ENCODE assay signal across 36 cellular contexts in genomic region chr3:50508821-50509220, GRCh38. TPM values are rescaled to one million over a fixed set of nuclear protein-coding genes. Genes with fewer than 3 reads are reported as not detected.
"Had no signal": no experiment of that assay in that cellular context is flagged by ENCODE, and none has a peak within 500 bp of the region (broad histone marks: within the 10 kb centered on the region; RNA-seq: fewer than 3 reads in every experiment).

No MANE protein-coding gene starts in this region.

- H3K27ac Mint-ChIP-seq: activated B cell treated with CpG ODN at 0.5 μM for 24 hours; activated CD4-positive, alpha-beta memory T cell treated with anti-CD3 and anti-CD28 coated beads, Interleukin-2, amount 10 ng/mL, durations not matched to agents 7 days and 5 days; activated CD4-positive, alpha-beta T cell treated with anti-CD3 and anti-CD28 coated beads, Interleukin-2, amount 10 ng/mL, durations not matched to agents 24 days and 14 days; activated CD8-positive, alpha-beta memory T cell treated with anti-CD3 and anti-CD28 coated beads, Interleukin-2, amount 10 ng/mL, durations not matched to agents 7 days and 5 days; activated CD8-positive, alpha-beta T cell treated with anti-CD3 and anti-CD28 coated beads, Interleukin-2, amount 10 ng/mL, durations not matched to agents 7 days and 5 days; activated naive CD4-positive, alpha-beta T cell treated with anti-CD3 and anti-CD28 coated beads, Interleukin-2, amount 10 ng/mL, durations not matched to agents 7 days and 5 days; activated naive CD4-positive, alpha-beta T cell treated with anti-CD3 and anti-CD28 coated beads, Interleukin-2, amount 50 U/mL, for 24 hours; activated naive CD8-positive, alpha-beta T cell; activated naive CD8-positive, alpha-beta T cell treated with anti-CD3 and anti-CD28 coated beads, Interleukin-2, amount 10 ng/mL, durations not matched to agents 7 days and 5 days; activated naive CD8-positive, alpha-beta T cell treated with anti-CD3 and anti-CD28 coated beads, Interleukin-2, amount 50 U/mL, for 24 hours; activated T-cell treated with anti-CD3 and anti-CD28 coated beads, Interleukin-2, amount 50 U/mL, for 24 hours; activated T-helper 2 cell treated with anti-CD3 and anti-CD28 coated beads, Interferon-gamma antibody, Interleukin-2, Interleukin-4, amounts not matched to agents 10 μg/mL and 5 μg/mL and 100 μg/mL, durations not matched to agents 14 hours and 24 hours and 36 hours; T-helper 1 cell treated with Interleukin-12 subunit alpha and Interleukin-12 subunit beta and Interleukin-4 antibody, amounts not matched to agents 30 μg/mL and 1 μg/mL, for 36 hours; T-helper 2 cell treated with Interferon-gamma antibody and Interleukin-4, amounts not matched to agents 5 μg/mL and 100 μg/mL, for 36 hours had no signal

- H3K9me3 Mint-ChIP-seq: activated B cell treated with CpG ODN at 0.5 μM for 24 hours; activated CD4-positive, alpha-beta memory T cell treated with anti-CD3 and anti-CD28 coated beads, Interleukin-2, amount 10 ng/mL, durations not matched to agents 7 days and 5 days; activated CD4-positive, alpha-beta T cell treated with anti-CD3 and anti-CD28 coated beads, Interleukin-2, amount 10 ng/mL, durations not matched to agents 24 days and 14 days; activated naive CD4-positive, alpha-beta T cell treated with anti-CD3 and anti-CD28 coated beads, Interleukin-2, amount 10 ng/mL, durations not matched to agents 7 days and 5 days; activated naive CD4-positive, alpha-beta T cell treated with anti-CD3 and anti-CD28 coated beads, Interleukin-2, amount 50 U/mL, for 24 hours; activated naive CD8-positive, alpha-beta T cell treated with anti-CD3 and anti-CD28 coated beads, Interleukin-2, amount 10 ng/mL, durations not matched to agents 7 days and 5 days; activated naive CD8-positive, alpha-beta T cell treated with anti-CD3 and anti-CD28 coated beads, Interleukin-2, amount 50 U/mL, for 24 hours; activated T-cell treated with anti-CD3 and anti-CD28 coated beads, Interleukin-2, amount 50 U/mL, for 24 hours; activated T-helper 2 cell treated with anti-CD3 and anti-CD28 coated beads, Interferon-gamma antibody, Interleukin-2, Interleukin-4, amounts not matched to agents 10 μg/mL and 5 μg/mL and 100 μg/mL, durations not matched to agents 14 hours and 24 hours and 36 hours; brain; central memory CD8-positive, alpha-beta T cell; T-helper 1 cell treated with Interleukin-12 subunit alpha and Interleukin-12 subunit beta and Interleukin-4 antibody, amounts not matched to agents 30 μg/mL and 1 μg/mL, for 36 hours; T-helper 2 cell treated with Interferon-gamma antibody and Interleukin-4, amounts not matched to agents 5 μg/mL and 100 μg/mL, for 36 hours had no signal

- H3K27me3 Mint-ChIP-seq: activated naive CD4-positive, alpha-beta T cell treated with anti-CD3 and anti-CD28 coated beads, Interleukin-2, amount 50 U/mL, for 24 hours; activated naive CD8-positive, alpha-beta T cell; activated naive CD8-positive, alpha-beta T cell treated with anti-CD3 and anti-CD28 coated beads, Interleukin-2, amount 50 U/mL, for 24 hours; central memory CD8-positive, alpha-beta T cell had no signal

- H3K36me3 ChIP-seq: ascending aorta, cardiac muscle cell had no signal

- ATAC-seq: activated CD8-positive, alpha-beta memory T cell treated with anti-CD3 and anti-CD28 coated beads, Interleukin-2, amount 10 ng/mL, durations not matched to agents 7 days and 5 days; activated CD8-positive, alpha-beta T cell treated with anti-CD3 and anti-CD28 coated beads, Interleukin-2, amount 10 ng/mL, durations not matched to agents 7 days and 5 days; activated naive CD8-positive, alpha-beta T cell treated with anti-CD3 and anti-CD28 coated beads, Interleukin-2, amount 50 U/mL, for 24 hours had no signal

- H3K27me3 ChIP-seq: ascending aorta, cardiac muscle cell had no signal

- H3K36me3 Mint-ChIP-seq: activated CD8-positive, alpha-beta memory T cell treated with anti-CD3 and anti-CD28 coated beads, Interleukin-2, amount 10 ng/mL, durations not matched to agents 7 days and 5 days; activated naive CD4-positive, alpha-beta T cell treated with anti-CD3 and anti-CD28 coated beads, Interleukin-2, amount 10 ng/mL, durations not matched to agents 7 days and 5 days; activated naive CD4-positive, alpha-beta T cell treated with anti-CD3 and anti-CD28 coated beads, Interleukin-2, amount 50 U/mL, for 24 hours; activated naive CD8-positive, alpha-beta T cell; activated naive CD8-positive, alpha-beta T cell treated with anti-CD3 and anti-CD28 coated beads, Interleukin-2, amount 10 ng/mL, durations not matched to agents 7 days and 5 days; brain had no signal

- H3K4me1 ChIP-seq: ascending aorta had no signal

- H3K4me3 ChIP-seq: ascending aorta, cardiac muscle cell had no signal

- H3K27ac ChIP-seq: ascending aorta, cardiac muscle cell, VCaP had no signal

- DNase-seq: activated B cell treated with CpG ODN at 0.5 μM for 24 hours; activated CD4-positive, alpha-beta memory T cell treated with anti-CD3 and anti-CD28 coated beads, Interleukin-2, amount 10 ng/mL, durations not matched to agents 7 days and 5 days; activated CD4-positive, alpha-beta T cell treated with anti-CD3 and anti-CD28 coated beads for 4 hours; activated CD4-positive, alpha-beta T cell treated with anti-CD3 and anti-CD28 coated beads, Interleukin-2, amount 10 ng/mL, durations not matched to agents 24 days and 14 days; activated CD4-positive, alpha-beta T cell treated with anti-CD3 and anti-CD28 coated beads, Interleukin-2, amount 50 U/mL, for 1 hour; activated CD4-positive, alpha-beta T cell treated with anti-CD3 and anti-CD28 coated beads, Interleukin-2, amount 50 U/mL, for 4 hours; activated CD4-positive, CD25-positive, alpha-beta regulatory T cell treated with anti-CD3 and anti-CD28 coated beads, Interleukin-2, amount 50 U/mL, for 72 hours; activated CD8-positive, alpha-beta memory T cell treated with anti-CD3 and anti-CD28 coated beads for 24 hours; activated CD8-positive, alpha-beta memory T cell treated with anti-CD3 and anti-CD28 coated beads, Interleukin-2, amount 10 ng/mL, durations not matched to agents 7 days and 5 days; activated CD8-positive, alpha-beta memory T cell treated with anti-CD3 and anti-CD28 coated beads, Interleukin-2, amount 50 U/mL, for 48 hours; activated CD8-positive, alpha-beta T cell treated with anti-CD3 and anti-CD28 coated beads, Interleukin-2, amount 10 ng/mL, durations not matched to agents 7 days and 5 days; activated effector memory CD4-positive, alpha-beta T cell treated with Interleukin-2 at 50 U/mL for 16 hours; activated gamma-delta T cell; activated naive CD4-positive, alpha-beta T cell treated with anti-CD3 and anti-CD28 coated beads, Interleukin-2, amount 10 ng/mL, durations not matched to agents 7 days and 5 days; activated naive CD4-positive, alpha-beta T cell treated with Interleukin-2 at 50 U/mL for 16 hours; activated naive CD8-positive, alpha-beta T cell treated with anti-CD3 and anti-CD28 coated beads, Interleukin-2, amount 10 ng/mL, durations not matched to agents 7 days and 5 days; activated naive CD8-positive, alpha-beta T cell treated with anti-CD3 and anti-CD28 coated beads, Interleukin-2, amount 50 U/mL, for 24 hours; activated T-cell treated with anti-CD3 and anti-CD28 coated beads, Interleukin-2, amount 50 U/mL, for 24 hours; activated T-cell treated with anti-CD3 and anti-CD28 coated beads, Interleukin-2, amount 50 U/mL, for 48 hours; amygdala; anterior cingulate cortex; caudate nucleus; cerebellar nuclear complex; T-helper 2 cell; T-helper 9 cell had no signal

- H3K9me3 ChIP-seq: ascending aorta had no signal

- H3K4me1 Mint-ChIP-seq: activated B cell treated with CpG ODN at 0.5 μM for 24 hours; activated CD4-positive, alpha-beta memory T cell treated with anti-CD3 and anti-CD28 coated beads, Interleukin-2, amount 10 ng/mL, durations not matched to agents 7 days and 5 days; activated naive CD4-positive, alpha-beta T cell treated with anti-CD3 and anti-CD28 coated beads, Interleukin-2, amount 10 ng/mL, durations not matched to agents 7 days and 5 days; activated naive CD4-positive, alpha-beta T cell treated with anti-CD3 and anti-CD28 coated beads, Interleukin-2, amount 50 U/mL, for 24 hours; activated naive CD8-positive, alpha-beta T cell treated with anti-CD3 and anti-CD28 coated beads, Interleukin-2, amount 50 U/mL, for 24 hours had no signal

- H3K4me3 Mint-ChIP-seq: activated B cell treated with CpG ODN at 0.5 μM for 24 hours; activated CD4-positive, alpha-beta memory T cell treated with anti-CD3 and anti-CD28 coated beads, Interleukin-2, amount 10 ng/mL, durations not matched to agents 7 days and 5 days; activated CD4-positive, alpha-beta T cell treated with anti-CD3 and anti-CD28 coated beads, Interleukin-2, amount 10 ng/mL, durations not matched to agents 24 days and 14 days; activated CD8-positive, alpha-beta memory T cell treated with anti-CD3 and anti-CD28 coated beads, Interleukin-2, amount 10 ng/mL, durations not matched to agents 7 days and 5 days; activated CD8-positive, alpha-beta T cell treated with anti-CD3 and anti-CD28 coated beads, Interleukin-2, amount 10 ng/mL, durations not matched to agents 7 days and 5 days; activated naive CD4-positive, alpha-beta T cell treated with anti-CD3 and anti-CD28 coated beads, Interleukin-2, amount 10 ng/mL, durations not matched to agents 7 days and 5 days; activated naive CD4-positive, alpha-beta T cell treated with anti-CD3 and anti-CD28 coated beads, Interleukin-2, amount 50 U/mL, for 24 hours; activated naive CD8-positive, alpha-beta T cell; activated naive CD8-positive, alpha-beta T cell treated with anti-CD3 and anti-CD28 coated beads, Interleukin-2, amount 10 ng/mL, durations not matched to agents 7 days and 5 days; activated naive CD8-positive, alpha-beta T cell treated with anti-CD3 and anti-CD28 coated beads, Interleukin-2, amount 50 U/mL, for 24 hours; activated T-cell treated with anti-CD3 and anti-CD28 coated beads, Interleukin-2, amount 50 U/mL, for 24 hours; brain; central memory CD8-positive, alpha-beta T cell; T-helper 1 cell treated with Interleukin-12 subunit alpha and Interleukin-12 subunit beta and Interleukin-4 antibody, amounts not matched to agents 30 μg/mL and 1 μg/mL, for 36 hours; T-helper 2 cell treated with Interferon-gamma antibody and Interleukin-4, amounts not matched to agents 5 μg/mL and 100 μg/mL, for 36 hours had no signal

RNA-seq across cellular contexts. Expression of gene CACNA2D2, which starts 5.4 kb away (rescaled TPM):
- total RNA-seq: bronchial epithelial cell had no signal
